Comparison of ENCODE assay signal across 1 cellular context in the genomic region with DNA sequence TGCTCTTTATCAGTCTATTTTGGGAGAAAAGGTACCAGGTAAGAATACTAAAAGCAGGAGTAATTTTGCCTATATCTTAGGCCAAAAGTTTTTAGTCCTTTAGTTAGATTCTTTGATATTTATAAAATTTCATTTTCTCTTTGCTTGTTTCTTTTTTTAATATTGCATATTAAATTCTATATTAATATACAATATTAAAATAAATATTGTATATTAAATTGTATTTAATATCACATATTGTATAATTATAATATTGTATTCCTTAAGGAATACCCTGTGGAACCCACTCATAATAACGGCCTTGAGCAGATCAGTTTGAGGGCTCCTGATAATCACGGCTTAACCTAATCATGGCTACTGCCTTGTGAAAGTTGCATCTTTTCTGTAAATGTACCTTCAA.
TF ChIP-seq lines count a peak whose summit lies in the region.

No MANE protein-coding gene starts in this region.

TF ChIP-seq in GM12891, 5 proteins besides CTCF, POLR2A, EP300 and RAD21:
- TF ChIP-seq POU2F2 (IDR thresholded peaks at IDR 0.05; ENCODE audit: low read depth, low read length) = no peak
